In the genomic region with DNA sequence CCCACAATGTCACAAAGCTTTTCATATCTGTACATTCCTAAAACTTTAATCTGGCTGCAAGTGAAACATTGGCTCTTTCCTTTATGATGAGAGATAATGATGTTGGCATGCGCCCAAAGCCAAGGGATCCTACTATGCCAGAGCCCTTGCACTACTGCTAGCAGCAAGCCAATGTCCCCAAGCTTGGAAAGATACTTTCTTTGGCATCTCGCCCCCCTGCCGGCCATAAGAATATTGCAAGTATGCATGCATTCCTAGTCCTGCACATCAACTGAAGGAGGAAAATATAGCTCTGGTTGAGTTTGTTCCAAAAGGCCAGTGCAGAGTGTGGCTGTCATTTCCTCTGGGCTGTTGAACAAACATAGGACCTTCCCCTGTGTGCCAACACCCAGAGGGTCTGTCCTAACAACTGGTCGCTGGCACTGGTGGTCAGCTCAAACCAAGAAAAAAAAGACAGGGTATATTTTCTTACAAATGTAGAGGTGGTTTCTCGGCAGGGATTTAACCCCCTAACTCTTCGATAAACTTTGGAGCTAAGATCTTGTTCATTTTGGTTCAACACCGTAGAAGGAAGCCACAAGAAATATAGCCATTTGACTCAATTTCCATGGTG, we compare ENCODE assay signal across 9 cellular contexts. TPM values are rescaled to one million over a fixed set of nuclear protein-coding genes. Genes with fewer than 3 reads are reported as not detected.
DNase-seq lines count a peak whose midpoint lies in the region; ATAC-seq, FAIRE-seq and TF ChIP-seq lines count a peak whose summit lies in the region.
"Had no signal": no experiment of that assay in that cellular context is flagged by ENCODE, and none has a peak within 500 bp of the region (broad histone marks: within the 10 kb centered on the region; RNA-seq: fewer than 3 reads in every experiment).

No MANE protein-coding gene starts in this region.

- H3K27ac Mint-ChIP-seq in activated CD4-positive, alpha-beta T cell treated with anti-CD3 and anti-CD28 coated beads, Interleukin-2, amount 10 ng/mL, durations not matched to agents 7 days and 5 days: no peak overlapping the region
- H3K27ac Mint-ChIP-seq: activated naive CD8-positive, alpha-beta T cell treated with anti-CD3 and anti-CD28 coated beads, Interleukin-2, amount 10 ng/mL, durations not matched to agents 7 days and 5 days had no signal

- no peak overlapping the region for H2BK120ac ChIP-seq in IMR-90 (ENCODE audit: low read depth, low read length)

- no peak overlapping the region for H3K4me3 Mint-ChIP-seq in activated CD4-positive, alpha-beta T cell treated with anti-CD3 and anti-CD28 coated beads, Interleukin-2, amount 10 ng/mL, durations not matched to agents 7 days and 5 days
- H3K4me3 Mint-ChIP-seq: activated naive CD8-positive, alpha-beta T cell treated with anti-CD3 and anti-CD28 coated beads, Interleukin-2, amount 10 ng/mL, durations not matched to agents 7 days and 5 days had no signal

- in situ Hi-C loops in IMR-90 (cut with MboI; ENCODE audit: low sequenced_read_pairs): loop anchor here (5.0 to 10.0 kb wide), 4 partner anchors 86 to 256 kb away; no protein-coding TSS in a partner anchor

- CTCF ChIA-PET in IMR-90 (lab: Yijun Ruan, JAX): interaction anchor here (0.5 to 4.2 kb wide), 21 partner anchors 11 to 864 kb away, joined by 3 to 20 read pairs (median 3); no protein-coding TSS in a partner anchor
- CTCF ChIA-PET in activated CD4-positive, alpha-beta T cell treated with anti-CD3 and anti-CD28 coated beads, Interleukin-2, amount 10 ng/mL, durations not matched to agents 7 days and 5 days (lab: Charles Lee): interaction anchor here (1.0 to 3.0 kb wide), 14 partner anchors 10 to 297 kb away, joined by 3 to 20 read pairs (median 4); a partner anchor contains a TSS

- no peak overlapping the region for H2BK20ac ChIP-seq in IMR-90 (ENCODE audit: low read depth, low read length)

- H3K4ac ChIP-seq in IMR-90 (ENCODE audit: low read depth, low read length): no peak overlapping the region

- H4K91ac ChIP-seq in IMR-90 (ENCODE audit: insufficient read depth, low read depth, low read length): no peak overlapping the region

- H3K18ac ChIP-seq in IMR-90 (ENCODE audit: low read depth, low read length): no peak overlapping the region

- H2BK5ac ChIP-seq in IMR-90 (ENCODE audit: low read depth, low read length, poor library complexity, severe bottlenecking): no peak overlapping the region

- H3K9me3 Mint-ChIP-seq in activated CD4-positive, alpha-beta T cell treated with anti-CD3 and anti-CD28 coated beads, Interleukin-2, amount 10 ng/mL, durations not matched to agents 7 days and 5 days: no peaks in the 10 kb centered on the region
- H3K9me3 Mint-ChIP-seq: activated naive CD8-positive, alpha-beta T cell treated with anti-CD3 and anti-CD28 coated beads, Interleukin-2, amount 10 ng/mL, durations not matched to agents 7 days and 5 days had no signal

- H3K14ac ChIP-seq in IMR-90 (replicated peaks; ENCODE audit: low read depth, low read length): no peak overlapping the region

- H3K4me1 ChIP-seq in IMR-90 (ENCODE audit: control insufficient read depth, insufficient read depth, low read length) (peaks cover under 1% of the 10 kb centered on the region; the same call in 1 of the 2 replicates), small intestine (ENCODE audit: control insufficient read depth in 2 of 2, insufficient read depth in 1 of 2, low read depth in 1 of 2, low read length in 1 of 2) (no peaks in the 10 kb centered on the region)

- no peak overlapping the region for H4K8ac ChIP-seq in IMR-90 (ENCODE audit: low read depth in 2 of 2, low read length in 2 of 2)

- no peaks in the 10 kb centered on the region for H3K9me1 ChIP-seq in IMR-90 (ENCODE audit: insufficient read depth, low read length)

- TF ChIP-seq CTCF in IMR-90 (conservative IDR thresholded peaks at IDR 0.05; ENCODE audit: low read depth, low read length) (peak; percentile 66), fibroblast of pulmonary artery (IDR thresholded peaks at IDR 0.05; ENCODE audit: low read length, missing control alignments) (peak; percentile 75)

- no peak overlapping the region for H3K4me3 ChIP-seq in IMR-90 (ENCODE audit: insufficient read depth, low read depth, low read length)
- no peak overlapping the region for H3K4me3 ChIP-seq in fibroblast of pulmonary artery (replicated peaks; ENCODE audit: low read depth, low read length)
- H3K4me3 ChIP-seq in small intestine (ENCODE audit: low read depth in 1 of 2, low read length in 2 of 2): no peak overlapping the region

- no peak overlapping the region for H3K9ac ChIP-seq in IMR-90 (ENCODE audit: low read depth, low read length)

- no peaks in the 10 kb centered on the region for H3K27me3 ChIP-seq in IMR-90 (ENCODE audit: control insufficient read depth, insufficient read depth, low read length)
- no peaks in the 10 kb centered on the region for H3K27me3 ChIP-seq in small intestine (ENCODE audit: control insufficient read depth in 2 of 2, insufficient read depth in 2 of 2, low read length in 2 of 2)

- POLR2A ChIA-PET in IMR-90 (lab: Charles Lee; ENCODE audit: unreplicated experiment): interaction anchor here (0.6 kb wide), 1 partner anchor 103 kb away, joined by 3 read pairs; no protein-coding TSS in a partner anchor
- POLR2A ChIA-PET in activated CD4-positive, alpha-beta T cell treated with anti-CD3 and anti-CD28 coated beads, Interleukin-2, amount 10 ng/mL, durations not matched to agents 7 days and 5 days (lab: Charles Lee): no interaction called here

- no peaks in the 10 kb centered on the region for H3K27me3 Mint-ChIP-seq in activated CD4-positive, alpha-beta T cell treated with anti-CD3 and anti-CD28 coated beads, Interleukin-2, amount 10 ng/mL, durations not matched to agents 7 days and 5 days
- H3K27me3 Mint-ChIP-seq: activated naive CD8-positive, alpha-beta T cell treated with anti-CD3 and anti-CD28 coated beads, Interleukin-2, amount 10 ng/mL, durations not matched to agents 7 days and 5 days had no signal

- dilution Hi-C loops in IMR-90 (cut with HindIII; ENCODE audit: low sequenced_read_pairs, unreplicated experiment): loop anchor here (25.0 kb wide), 1 partner anchor 246 kb away; no protein-coding TSS in a partner anchor

- intact Hi-C loops in IMR-90 (cut with micrococcal nuclease): loop anchor here (5.0 kb wide), 1 partner anchor 326 kb away; no protein-coding TSS in a partner anchor

- H2AK5ac ChIP-seq in IMR-90 (ENCODE audit: low read depth, low read length): no peak overlapping the region

- H2BK15ac ChIP-seq in IMR-90 (ENCODE audit: low read depth, low read length): no peak overlapping the region

- H3K9me3 ChIP-seq in IMR-90 (ENCODE audit: control insufficient read depth, insufficient read depth, low read length): no peaks in the 10 kb centered on the region
- H3K9me3 ChIP-seq in small intestine (ENCODE audit: control insufficient read depth, low read depth): no peaks in the 10 kb centered on the region

- DNase-seq in NOMO-1 treated with DMSO at 0.1 percent for 48 hours (lab: John Stamatoyannopoulos, UW; ENCODE audit: unreplicated experiment) (peak; percentile 2), NOMO-1 treated with dmso at 0.1 percent for 144 hours (lab: John Stamatoyannopoulos, UW; ENCODE audit: unreplicated experiment) (no peak), IMR-90 (peak; percentile 45), fibroblast of pulmonary artery (ENCODE audit: low read depth) (peak; percentile 71), small intestine (peak; percentile 78)
- DNase-seq in activated CD4-positive, alpha-beta T cell treated with anti-CD3 and anti-CD28 coated beads, Interleukin-2, amount 10 ng/mL, durations not matched to agents 7 days and 5 days: peak; percentile 23
- DNase-seq: activated naive CD8-positive, alpha-beta T cell treated with anti-CD3 and anti-CD28 coated beads, Interleukin-2, amount 10 ng/mL, durations not matched to agents 7 days and 5 days had no signal

- WGBS in IMR-90 (ENCODE audit: extremely low coverage in 2 of 2, insufficient read length in 1 of 2), 2 experiments: no CpG with 5 or more reads among the region's 7 CpGs
- 55 to 69% (median 62%) methylated on average over 7 of the region's 7 CpGs for WGBS in small intestine, 3 donors

- no peak for FAIRE-seq in small intestine (lab: Jason Lieb, UNC)

- H3K79me1 ChIP-seq in IMR-90 (ENCODE audit: low read depth in 1 of 2, low read length in 2 of 2): no peaks in the 10 kb centered on the region

- no peak overlapping the region for H3K56ac ChIP-seq in IMR-90 (ENCODE audit: extremely low read depth, insufficient read depth, low read length)

- BruUV-seq in IMR-90 (replicated peaks; lab: Mats Ljungman, UMichigan): no TSS peak

- H4K20me1 ChIP-seq in IMR-90 (ENCODE audit: insufficient read depth, low read length): no peaks in the 10 kb centered on the region

- H3K27ac ChIP-seq in IMR-90 (ENCODE audit: insufficient read depth, low read length): no peak overlapping the region
- H3K27ac ChIP-seq in small intestine (ENCODE audit: low read depth in 1 of 2, low read length in 1 of 2): no peak overlapping the region

- no peak overlapping the region for H2AK9ac ChIP-seq in IMR-90 (replicated peaks; ENCODE audit: low read depth, low read length, poor library complexity)

- H3K36me3 ChIP-seq in IMR-90 (ENCODE audit: control insufficient read depth, insufficient read depth, low read length): no peaks in the 10 kb centered on the region
- peaks cover 3 to 4% of the 10 kb centered on the region in 2 donors for H3K36me3 ChIP-seq in small intestine (ENCODE audit: control insufficient read depth in 2 of 2, insufficient read depth in 2 of 2, low read length in 2 of 2)

- no peak overlapping the region for H2AFZ ChIP-seq in IMR-90 (replicated peaks; ENCODE audit: low read length, poor library complexity)

- no peak overlapping the region for H3K4me2 ChIP-seq in IMR-90 (ENCODE audit: low read depth, low read length)

- no peak for TF ChIP-seq POLR2A in IMR-90 (IDR thresholded peaks at IDR 0.05; ENCODE audit: low read depth, low read length)

- peak; percentile 67 for TF ChIP-seq RAD21 in IMR-90 (IDR thresholded peaks at IDR 0.05; ENCODE audit: low read length)

- ATAC-seq in IMR-90 (ENCODE audit: low read depth): peak; percentile 69
- ATAC-seq in HG03280 (IDR thresholded peaks at IDR 0.05; ENCODE audit: unreplicated experiment): no peak
- no peak for ATAC-seq in HG03025 (IDR thresholded peaks at IDR 0.05; ENCODE audit: low FRiP score, unreplicated experiment)

- H4K5ac ChIP-seq in IMR-90 (ENCODE audit: low read depth, low read length): no peak overlapping the region

- H3K36me3 Mint-ChIP-seq in activated CD4-positive, alpha-beta T cell treated with anti-CD3 and anti-CD28 coated beads, Interleukin-2, amount 10 ng/mL, durations not matched to agents 7 days and 5 days (ENCODE audit: low read depth): peaks cover 20% of the 10 kb centered on the region

- no peak overlapping the region for H3K23ac ChIP-seq in IMR-90 (ENCODE audit: low read depth, low read length)

- H3K4me1 Mint-ChIP-seq in activated CD4-positive, alpha-beta T cell treated with anti-CD3 and anti-CD28 coated beads, Interleukin-2, amount 10 ng/mL, durations not matched to agents 7 days and 5 days: peaks cover 10% of the 10 kb centered on the region

RNA-seq across cellular contexts. Expression of a gene that starts 41.5 kb away (rescaled TPM):
- 2.2 and 2.5 TPM in 2 replicates for total RNA-seq in IMR-90 (2012; rRNA removed)
- polyA plus RNA-seq in IMR-90 (2012; rRNA removed) (0.55 and 0.57 TPM in 2 replicates), small intestine (1 to 10 TPM; 1.4 to 3.4 (median 1.8) TPM)
- polyA plus RNA-seq in IMR-90 (2012; cell fraction: cytosol; rRNA removed): 0.20 and 0.37 TPM in 2 replicates
- polyA plus RNA-seq in IMR-90 (2012; cell fraction: nucleus; rRNA removed; ENCODE audit: low replicate concordance): 0.74 and 1.9 TPM in 2 replicates
- total RNA-seq in activated CD4-positive, alpha-beta T cell treated with anti-CD3 and anti-CD28 coated beads, Interleukin-2, amount 10 ng/mL, durations not matched to agents 7 days and 5 days: 10 to 100 TPM; 11.6 to 12.6 TPM
